9 cellular contexts compared by ENCODE assay signal in genomic region chr7:74371381-74372059, GRCh38.
DNase-seq lines count a peak whose midpoint lies in the region; ATAC-seq, FAIRE-seq and TF ChIP-seq lines count a peak whose summit lies in the region.
"Had no signal": no experiment of that assay in that cellular context is flagged by ENCODE, and none has a peak within 500 bp of the region (broad histone marks: within the 10 kb centered on the region; RNA-seq: fewer than 3 reads in every experiment).

No MANE protein-coding gene starts in this region.

- TF ChIP-seq RAD21 in K562 (CRISPR knock-in tag; conservative IDR thresholded peaks at IDR 0.05 in 1 of 2, IDR thresholded peaks at IDR 0.05 in 1 of 2): no peak

- peak overlapping the region in 1 of 2 experiments; percentile 72; a peak in 1 of 4 replicates for H3K9ac ChIP-seq in K562 (ENCODE audit: insufficient read depth in 1 of 2, low read depth in 2 of 2, low read length in 2 of 2)

- no peak overlapping the region for H3K27ac ChIP-seq in K562 (ENCODE audit: extremely low read depth, low read depth, low read length)

- no peak for TF ChIP-seq EP300 in K562 (IDR thresholded peaks at IDR 0.05; ENCODE audit: low read length)

- no TSS peak for BruUV-seq in K562 (replicated peaks; lab: Mats Ljungman, UMichigan)

- ATAC-seq in K562 (peak; percentile 69), mucosa of descending colon (peak; percentile 91), GM18858 (IDR thresholded peaks at IDR 0.05; ENCODE audit: unreplicated experiment) (no peak), GM19324 (IDR thresholded peaks at IDR 0.05; ENCODE audit: low FRiP score, unreplicated experiment) (no peak)

- POLR2A ChIA-PET in K562 (lab: Yijun Ruan, JAX): interaction anchor here (0.6 to 0.9 kb wide), 2 partner anchors 17 to 141 kb away, joined by 4 read pairs; no protein-coding TSS in a partner anchor

- CTCF ChIA-PET in K562 (lab: Yijun Ruan, JAX; ENCODE audit: low intra/inter-chr PET ratio): interaction anchor here (0.6 kb wide), 1 partner anchor 23 kb away, joined by 4 read pairs; no protein-coding TSS in a partner anchor

- DNase-seq in COLO668 (lab: John Stamatoyannopoulos, UW; ENCODE audit: unreplicated experiment) (peak; percentile 47), NAMALWA (ENCODE audit: low spot score) (peak; percentile 55), K562 (ENCODE audit: extremely low read depth in 1 of 4, low spot score in 3 of 4) (peak; percentile 49 to 56 (median 55)), mucosa of descending colon (peak; percentile 55 to 78 (median 55)), SIG-M5 treated with dmso at 0.1 percent for 504 hours (lab: John Stamatoyannopoulos, UW; ENCODE audit: unreplicated experiment) (no peak), cerebellum (ENCODE audit: low spot score) (no peak)
- DNase-seq: activated CD4-positive, alpha-beta memory T cell treated with anti-CD3 and anti-CD28 coated beads, Interleukin-2, amount 10 ng/mL, durations not matched to agents 7 days and 5 days had no signal

- intact Hi-C loops in K562 (cut with micrococcal nuclease) (no loop called here), mucosa of descending colon (cut with DNase I, micrococcal nuclease) (no loop called here)

- H3K9me3 ChIP-seq in K562 (replicated peaks; ENCODE audit: control insufficient read depth, insufficient read depth, low read depth, low read length) (no peaks in the 10 kb centered on the region), mucosa of descending colon (no peaks in the 10 kb centered on the region)

- no peak for TF ChIP-seq POLR2A in K562 (conservative IDR thresholded peaks at IDR 0.05)

- H4K20me1 ChIP-seq in K562 (replicated peaks; ENCODE audit: control insufficient read depth, insufficient read depth, low read length): no peaks in the 10 kb centered on the region

- no peaks in the 10 kb centered on the region for H3K36me3 ChIP-seq in K562 (ENCODE audit: control insufficient read depth, insufficient read depth, low read length)
- H3K36me3 ChIP-seq in mucosa of descending colon (ENCODE audit: low read depth): no peaks in the 10 kb centered on the region

- H3K79me2 ChIP-seq in K562 (ENCODE audit: control insufficient read depth, insufficient read depth, low read length): no peaks in the 10 kb centered on the region

- no peak overlapping the region for H3K4me2 ChIP-seq in K562 (ENCODE audit: insufficient read depth, low read length)

- TF ChIP-seq CTCF in K562 (IDR thresholded peaks at IDR 0.05 in 2 of 3, conservative IDR thresholded peaks at IDR 0.05 in 1 of 3; ENCODE audit: insufficient read depth in 2 of 3, low read depth in 1 of 3, low read length in 3 of 3) (no peak), mucosa of descending colon (IDR thresholded peaks at IDR 0.05) (no peak)

- H2AFZ ChIP-seq in K562 (ENCODE audit: low read depth, low read length): peak overlapping the region; percentile 32

- no peaks in the 10 kb centered on the region for H3K9me1 ChIP-seq in K562 (ENCODE audit: control insufficient read depth, insufficient read depth, low read length)

- peak; percentile 72 for FAIRE-seq in K562 (lab: Jason Lieb, UNC)

- H3K4me3 ChIP-seq in K562 (no peak overlapping the region), mucosa of descending colon (no peak overlapping the region)

- in situ Hi-C loops in K562 (cut with MboI): no loop called here

- 0 out of 5 replicates have a peak, but pooled peaks cover 0 to 2% of the 10 kb centered on the region in 2 experiments for H3K27me3 ChIP-seq in K562 (ENCODE audit: control insufficient read depth in 2 of 2, insufficient read depth in 2 of 2, low read length in 2 of 2)

- 3% methylated on average over 6 of the region's 7 CpGs for WGBS in K562 (ENCODE audit: insufficient coverage, low coverage, missing lambda C conversion rate)

- H3K4me1 ChIP-seq in K562 (replicated peaks in 1 of 2; ENCODE audit: control insufficient read depth in 2 of 2, insufficient read depth in 2 of 2, low read length in 2 of 2) (peaks cover 0 to 25% of the 10 kb centered on the region in 2 experiments; a peak in 3 of 5 replicates), mucosa of descending colon (ENCODE audit: low read depth) (peaks cover 10% of the 10 kb centered on the region)

TF ChIP-seq in K562, 482 proteins besides CTCF, POLR2A, EP300 and RAD21 (continues in another document):
- TF ChIP-seq THRB (CRISPR knock-in tag; conservative IDR thresholded peaks at IDR 0.05) (peak; percentile 78; the same call in 1 of the 2 replicates), TCFL5 (CRISPR knock-in tag; conservative IDR thresholded peaks at IDR 0.05) (no peak), REST (CRISPR knock-in tag; IDR thresholded peaks at IDR 0.05; ENCODE audit: low read depth) (no peak), MTA1 (IDR thresholded peaks at IDR 0.05; ENCODE audit: borderline replicate concordance) (peak; percentile 84; the same call in 1 of the 2 replicates), ZNF12 (CRISPR knock-in tag; IDR thresholded peaks at IDR 0.05) (no peak), ZNF316 (IDR thresholded peaks at IDR 0.05) (no peak), NFATC3 (IDR thresholded peaks at IDR 0.05) (no peak), CCAR2 (IDR thresholded peaks at IDR 0.05; ENCODE audit: low read depth, low read length) (no peak), ZFP36 (IDR thresholded peaks at IDR 0.05; ENCODE audit: low read depth, low read length, partially characterized antibody) (no peak), ZC3H4 (CRISPR knock-in tag; IDR thresholded peaks at IDR 0.05; ENCODE audit: borderline replicate concordance) (no peak), GTF2F1 (IDR thresholded peaks at IDR 0.05; ENCODE audit: low read depth, low read length) (no peak), ZNF717 (CRISPR knock-in tag; IDR thresholded peaks at IDR 0.05) (no peak), ZBTB8A (IDR thresholded peaks at IDR 0.05; ENCODE audit: partially characterized antibody) (no peak), PTRF (tag; IDR thresholded peaks at IDR 0.05) (no peak), ERF (CRISPR knock-in tag; IDR thresholded peaks at IDR 0.05) (no peak)

Comparison
In these comparisons a context has a peak if more than half of its experiments do, and no peak if none do; other contexts are left out.
1. DNase-seq: peak in COLO668 (single experiment), NAMALWA (single experiment), K562 (4 of 4) and mucosa of descending colon (3 of 3); none in SIG-M5 treated with dmso at 0.1 percent for 504 hours (single experiment) and cerebellum (single experiment).
2. ATAC-seq: peak in K562 (single experiment) and mucosa of descending colon (single experiment); none in GM18858 (single experiment) and GM19324 (single experiment).